8 cellular contexts compared by ENCODE assay signal in the genomic region with DNA sequence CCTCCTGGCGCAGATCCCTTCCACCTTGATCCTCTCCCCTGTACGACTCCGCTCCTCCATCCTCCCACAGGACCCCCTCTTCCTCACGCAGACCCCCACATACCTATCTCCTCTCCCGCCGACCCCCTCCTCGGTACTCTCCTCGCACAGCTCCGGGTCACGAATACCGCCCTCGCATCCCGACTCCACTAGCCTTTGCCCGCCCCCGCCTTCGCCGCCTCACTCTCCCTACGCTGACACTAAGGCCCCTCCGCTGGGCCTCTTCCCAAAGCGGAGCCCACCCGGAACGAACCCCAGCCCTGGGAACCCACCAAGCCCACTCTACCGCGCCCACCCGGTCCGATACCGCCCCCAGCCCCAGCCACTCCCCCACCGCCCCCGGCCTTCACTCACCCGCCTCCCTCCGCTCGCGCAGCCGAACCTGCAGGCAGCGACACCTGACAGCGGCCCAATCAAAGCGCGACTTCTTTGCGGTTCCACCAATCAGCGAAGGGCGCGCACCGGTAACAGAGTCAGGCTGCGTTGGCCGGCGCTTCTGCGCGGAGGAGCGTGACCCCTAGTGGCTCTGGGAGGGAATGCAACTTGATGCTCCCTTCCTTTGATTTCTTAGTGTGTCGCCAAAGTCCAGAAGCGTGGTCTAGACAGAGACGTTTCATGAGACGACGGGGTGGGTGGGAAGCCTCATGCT. TPM values are rescaled to one million over a fixed set of nuclear protein-coding genes. Genes with fewer than 3 reads are reported as not detected.
DNase-seq lines count a peak whose midpoint lies in the region; ATAC-seq and TF ChIP-seq lines count a peak whose summit lies in the region.
"Not testable (repeated sequence)": the region's sequence is repeated elsewhere in the genome, so short reads cannot be mapped to it uniquely, and the experiment has no call there.

Gene PPIP5K1, minus strand, starts transcription at position 430 of the 688 bp plus-strand sequence. CDS start 5,704 bp downstream, outside the sequence.

- not testable (repeated sequence) for H3K36me3 ChIP-seq in OCI-LY7 (ENCODE audit: insufficient read depth, low read length); gastroesophageal sphincter; upper lobe of right lung

- no CpG with 5 or more reads among the region's 54 CpGs for WGBS in gastroesophageal sphincter (ENCODE audit: low coverage in 1 of 2), 2 donors

- H3K27me3 Mint-ChIP-seq in activated naive CD8-positive, alpha-beta T cell treated with anti-CD3 and anti-CD28 coated beads for 36 hours; natural killer cell treated with Interleukin-12 subunit alpha and Interleukin-12 subunit beta and Interleukin-15 and Interleukin-18, amount 100 ng/mL, for 72 hours: not testable (repeated sequence)

- not testable (repeated sequence) for H3K4me1 ChIP-seq in OCI-LY7 (ENCODE audit: insufficient read depth, low read length, poor library complexity, severe bottlenecking); gastroesophageal sphincter; upper lobe of right lung

- H3K79me2 ChIP-seq in OCI-LY7 (ENCODE audit: insufficient read depth, low read depth, low read length) = not testable (repeated sequence)

- H2AFZ ChIP-seq in OCI-LY7 (ENCODE audit: low read length) = not testable (repeated sequence)

- H3K4me3 Mint-ChIP-seq in activated naive CD8-positive, alpha-beta T cell treated with anti-CD3 and anti-CD28 coated beads for 36 hours; natural killer cell treated with Interleukin-12 subunit alpha and Interleukin-12 subunit beta and Interleukin-15 and Interleukin-18, amount 100 ng/mL, for 72 hours: not testable (repeated sequence)

- H3K9me3 Mint-ChIP-seq in activated naive CD8-positive, alpha-beta T cell treated with anti-CD3 and anti-CD28 coated beads for 36 hours; natural killer cell treated with Interleukin-12 subunit alpha and Interleukin-12 subunit beta and Interleukin-15 and Interleukin-18, amount 100 ng/mL, for 72 hours: not testable (repeated sequence)

- BruUV-seq in OCI-LY7 (replicated peaks; lab: Mats Ljungman, UMichigan) = not testable (repeated sequence)

- not testable (repeated sequence) for TF ChIP-seq EP300 in gastroesophageal sphincter (IDR thresholded peaks at IDR 0.05)

- H3K4me1 Mint-ChIP-seq in activated naive CD8-positive, alpha-beta T cell treated with anti-CD3 and anti-CD28 coated beads for 36 hours; natural killer cell treated with Interleukin-12 subunit alpha and Interleukin-12 subunit beta and Interleukin-15 and Interleukin-18, amount 100 ng/mL, for 72 hours (ENCODE audit: low read depth in 2 of 2): not testable (repeated sequence)

- not testable (repeated sequence) for H3K9me2 ChIP-seq in OCI-LY7 (ENCODE audit: insufficient read depth, low read length)

- H4K20me1 ChIP-seq in OCI-LY7 (ENCODE audit: insufficient read depth, low read length) = not testable (repeated sequence)

- TF ChIP-seq POLR2A in gastroesophageal sphincter (IDR thresholded peaks at IDR 0.05) = not testable (repeated sequence)

- H3K36me3 Mint-ChIP-seq in activated naive CD8-positive, alpha-beta T cell treated with anti-CD3 and anti-CD28 coated beads for 36 hours; natural killer cell treated with Interleukin-12 subunit alpha and Interleukin-12 subunit beta and Interleukin-15 and Interleukin-18, amount 100 ng/mL, for 72 hours: not testable (repeated sequence)

- not testable (repeated sequence) for H3K4me2 ChIP-seq in OCI-LY7 (ENCODE audit: low read length)

- not testable (repeated sequence) for H3K27ac ChIP-seq in OCI-LY7 (ENCODE audit: low read depth, low read length, poor library complexity, severe bottlenecking); gastroesophageal sphincter; upper lobe of right lung

- POLR2A ChIA-PET in OCI-LY7 (lab: Charles Lee) = not testable (repeated sequence)

- H3K9me3 ChIP-seq in OCI-LY7 (ENCODE audit: low read length); gastroesophageal sphincter; upper lobe of right lung: not testable (repeated sequence)

- CTCF ChIA-PET in OCI-LY7 (lab: Charles Lee; ENCODE audit: unreplicated experiment) = not testable (repeated sequence)

- H3K4me3 ChIP-seq in OCI-LY7 (ENCODE audit: low read depth, low read length, poor library complexity, severe bottlenecking); gastroesophageal sphincter; upper lobe of right lung: not testable (repeated sequence)

- intact Hi-C loops in OCI-LY7 (cut with micrococcal nuclease; ENCODE audit: unreplicated experiment); upper lobe of right lung (cut with DNase I): not testable (repeated sequence)

- H3K27ac Mint-ChIP-seq in activated naive CD8-positive, alpha-beta T cell treated with anti-CD3 and anti-CD28 coated beads for 36 hours; natural killer cell treated with Interleukin-12 subunit alpha and Interleukin-12 subunit beta and Interleukin-15 and Interleukin-18, amount 100 ng/mL, for 72 hours: not testable (repeated sequence)

- DNase-seq in OCI-LY7 (ENCODE audit: low spot score); activated naive CD8-positive, alpha-beta T cell treated with anti-CD3 and anti-CD28 coated beads for 36 hours; natural killer cell treated with Interleukin-12 subunit alpha and Interleukin-12 subunit beta and Interleukin-15 and Interleukin-18, amount 100 ng/mL, for 72 hours (ENCODE audit: low spot score); upper lobe of right lung: not testable (repeated sequence)

- ATAC-seq in GM18511 (IDR thresholded peaks at IDR 0.05; ENCODE audit: unreplicated experiment) = peak; percentile 99
- peak; percentile 93 for ATAC-seq in GM21528 (IDR thresholded peaks at IDR 0.05; ENCODE audit: low FRiP score, unreplicated experiment)
- ATAC-seq in HG03060 (IDR thresholded peaks at IDR 0.05; ENCODE audit: low read depth, unreplicated experiment) = peak; percentile 87
- ATAC-seq in gastroesophageal sphincter = peak; percentile 99
- ATAC-seq in natural killer cell treated with Interleukin-12 subunit alpha and Interleukin-12 subunit beta and Interleukin-15 and Interleukin-18, amount 100 ng/mL, for 72 hours = peak; percentile 99
- peak; percentile 98 for ATAC-seq in upper lobe of right lung

- TF ChIP-seq CTCF in OCI-LY7 (conservative IDR thresholded peaks at IDR 0.05; ENCODE audit: low read length); gastroesophageal sphincter (IDR thresholded peaks at IDR 0.05); upper lobe of right lung (IDR thresholded peaks at IDR 0.05): not testable (repeated sequence)

- H3K27me3 ChIP-seq in gastroesophageal sphincter, upper lobe of right lung: not testable (repeated sequence)

RNA-seq across cellular contexts. Expression of gene PPIP5K1, which starts in this region (rescaled TPM):
- 67.5 and 70.2 TPM in 2 replicates for total RNA-seq in OCI-LY7 (2014; rRNA removed; shearing (Covaris generic))
- total RNA-seq in OCI-LY7 (2022) = 89.5 and 89.8 TPM in 2 replicates
- 10 to 100 TPM; 32.8 to 33.6 TPM for total RNA-seq in activated naive CD8-positive, alpha-beta T cell treated with anti-CD3 and anti-CD28 coated beads for 36 hours
- total RNA-seq in gastroesophageal sphincter = 10 to 100 TPM; 16.7 to 44.7 (median 22.1) TPM
- total RNA-seq in natural killer cell treated with Interleukin-12 subunit alpha and Interleukin-12 subunit beta and Interleukin-15 and Interleukin-18, amount 100 ng/mL, for 72 hours = 10 to 100 TPM; 61.1 to 88.8 TPM
- 27.3 TPM for total RNA-seq in upper lobe of right lung
